Comparison of ENCODE assay signal across 19 cellular contexts in genomic region chr1:9324246-9325096, GRCh38. TPM values are rescaled to one million over a fixed set of nuclear protein-coding genes. Genes with fewer than 3 reads are reported as not detected.
A peak's percentile ranks its signal among the peaks of the same experiment; 100 is the strongest.
DNase-seq lines count a peak whose midpoint lies in the region; ATAC-seq and TF ChIP-seq lines count a peak whose summit lies in the region.
"Had no signal": no experiment of that assay in that cellular context is flagged by ENCODE, and none has a peak within 500 bp of the region (broad histone marks: within the 10 kb centered on the region; RNA-seq: fewer than 3 reads in every experiment).

No MANE protein-coding gene starts in this region.

- DNase-seq in SK-MEL-5 (ENCODE audit: low read depth, low spot score) (peak; percentile 85), foreskin melanocyte (peak; percentile 85), occipital lobe (lab: John Stamatoyannopoulos, UW) (peak; percentile 68), tibial nerve (ENCODE audit: low spot score in 2 of 2) (no peak), T1000 (lab: John Stamatoyannopoulos, UW) (no peak)
- no peak for DNase-seq in activated naive CD8-positive, alpha-beta T cell treated with anti-CD3 and anti-CD28 coated beads, Interleukin-2, amount 50 U/mL, for 24 hours
- DNase-seq: activated naive CD4-positive, alpha-beta T cell treated with anti-CD3 and anti-CD28 coated beads for 36 hours; AML-193; DMS53; KG1; NCI-H1436; NCI-H345; stimulated activated CD4-positive, alpha-beta T cell treated with anti-CD3 and anti-CD28 coated beads, Interleukin-4, amount 100 ng/mL, for 4 hours had no signal

- H3K27me3 Mint-ChIP-seq in activated naive CD8-positive, alpha-beta T cell treated with anti-CD3 and anti-CD28 coated beads, Interleukin-2, amount 50 U/mL, for 24 hours: no peaks in the 10 kb centered on the region

- ATAC-seq in activated naive CD8-positive, alpha-beta T cell treated with anti-CD3 and anti-CD28 coated beads, Interleukin-2, amount 50 U/mL, for 24 hours: no peak
- ATAC-seq in HG02588 (IDR thresholded peaks at IDR 0.05; ENCODE audit: unreplicated experiment): no peak
- ATAC-seq in GM21367 (IDR thresholded peaks at IDR 0.05; ENCODE audit: unreplicated experiment): no peak
- ATAC-seq: GM23338, sciatic nerve had no signal

- no peak overlapping the region for H3K27ac Mint-ChIP-seq in activated naive CD8-positive, alpha-beta T cell treated with anti-CD3 and anti-CD28 coated beads, Interleukin-2, amount 50 U/mL, for 24 hours
- H3K27ac Mint-ChIP-seq: activated naive CD4-positive, alpha-beta T cell treated with anti-CD3 and anti-CD28 coated beads for 36 hours; GM23338 had no signal

- no peak for TF ChIP-seq POLR2A in tibial nerve (IDR thresholded peaks at IDR 0.05)

- H3K27ac ChIP-seq in tibial nerve: peak overlapping the region in 3 of 4 donors; percentile 7 to 48 (median 40)
- H3K27ac ChIP-seq: SK-N-MC, VCaP had no signal

- H3K4me3 ChIP-seq in tibial nerve: no peak overlapping the region
- H3K4me3 ChIP-seq: GM23338, SK-N-MC had no signal

- H3K4me1 Mint-ChIP-seq in activated naive CD8-positive, alpha-beta T cell treated with anti-CD3 and anti-CD28 coated beads, Interleukin-2, amount 50 U/mL, for 24 hours: no peaks in the 10 kb centered on the region

- no peaks in the 10 kb centered on the region for H3K36me3 Mint-ChIP-seq in activated naive CD8-positive, alpha-beta T cell treated with anti-CD3 and anti-CD28 coated beads, Interleukin-2, amount 50 U/mL, for 24 hours (ENCODE audit: low read depth)

- no peaks in the 10 kb centered on the region for H3K36me3 ChIP-seq in tibial nerve

- 64 to 66% methylated on average over 27 to 33 of the region's 33 CpGs for WGBS in tibial nerve, 2 donors

- in situ Hi-C loops in SK-MEL-5 (cut with HindIII; ENCODE audit: low pct_unique_long_range_greater_than_20kb, low sequenced_read_pairs): no loop called here

- H3K9me3 ChIP-seq in tibial nerve: no peaks in the 10 kb centered on the region

- no peak for TF ChIP-seq EP300 in tibial nerve (IDR thresholded peaks at IDR 0.05)

- no peaks in the 10 kb centered on the region for H3K27me3 ChIP-seq in tibial nerve

- no peak overlapping the region for H3K4me3 Mint-ChIP-seq in activated naive CD8-positive, alpha-beta T cell treated with anti-CD3 and anti-CD28 coated beads, Interleukin-2, amount 50 U/mL, for 24 hours
- H3K4me3 Mint-ChIP-seq: activated naive CD4-positive, alpha-beta T cell treated with anti-CD3 and anti-CD28 coated beads for 36 hours; GM23338 had no signal

- no peaks in the 10 kb centered on the region for H3K9me3 Mint-ChIP-seq in activated naive CD8-positive, alpha-beta T cell treated with anti-CD3 and anti-CD28 coated beads, Interleukin-2, amount 50 U/mL, for 24 hours
- H3K9me3 Mint-ChIP-seq: activated naive CD4-positive, alpha-beta T cell treated with anti-CD3 and anti-CD28 coated beads for 36 hours; GM23338 had no signal

- H3K4me1 ChIP-seq in tibial nerve: peaks cover 0 to 63% (median 5%) of the 10 kb centered on the region in 4 donors

- TF ChIP-seq CTCF in tibial nerve (IDR thresholded peaks at IDR 0.05): no peak

RNA-seq across cellular contexts. Expression of gene SPSB1, which starts 31.8 kb away (rescaled TPM):
- 33.4 and 36.1 TPM in 2 replicates for total RNA-seq in SK-MEL-5 (2014; rRNA removed; shearing (Covaris generic))
- polyA plus RNA-seq in SK-MEL-5 (2015; cell fraction: cytosol; rRNA removed): 61.1 and 78.2 TPM in 2 replicates
- 17.4 and 18.0 TPM in 2 replicates for polyA plus RNA-seq in SK-MEL-5 (2015; cell fraction: nucleus; rRNA removed)
- total RNA-seq in occipital lobe (2.3 TPM), tibial nerve (10 to 100 TPM; 18.9 to 64.9 (median 41.8) TPM)

Comparison
In these comparisons a context has a peak if more than half of its experiments do, and no peak if none do; other contexts are left out.
1. DNase-seq: peak in SK-MEL-5 (single experiment), foreskin melanocyte (single experiment) and occipital lobe (single experiment); none in tibial nerve (0 of 2), activated naive CD8-positive, alpha-beta T cell treated with anti-CD3 and anti-CD28 coated beads, Interleukin-2, amount 50 U/mL, for 24 hours (single experiment) and T1000 (single experiment).